ENCODE assay signal across 8 cellular contexts in the genomic region with DNA sequence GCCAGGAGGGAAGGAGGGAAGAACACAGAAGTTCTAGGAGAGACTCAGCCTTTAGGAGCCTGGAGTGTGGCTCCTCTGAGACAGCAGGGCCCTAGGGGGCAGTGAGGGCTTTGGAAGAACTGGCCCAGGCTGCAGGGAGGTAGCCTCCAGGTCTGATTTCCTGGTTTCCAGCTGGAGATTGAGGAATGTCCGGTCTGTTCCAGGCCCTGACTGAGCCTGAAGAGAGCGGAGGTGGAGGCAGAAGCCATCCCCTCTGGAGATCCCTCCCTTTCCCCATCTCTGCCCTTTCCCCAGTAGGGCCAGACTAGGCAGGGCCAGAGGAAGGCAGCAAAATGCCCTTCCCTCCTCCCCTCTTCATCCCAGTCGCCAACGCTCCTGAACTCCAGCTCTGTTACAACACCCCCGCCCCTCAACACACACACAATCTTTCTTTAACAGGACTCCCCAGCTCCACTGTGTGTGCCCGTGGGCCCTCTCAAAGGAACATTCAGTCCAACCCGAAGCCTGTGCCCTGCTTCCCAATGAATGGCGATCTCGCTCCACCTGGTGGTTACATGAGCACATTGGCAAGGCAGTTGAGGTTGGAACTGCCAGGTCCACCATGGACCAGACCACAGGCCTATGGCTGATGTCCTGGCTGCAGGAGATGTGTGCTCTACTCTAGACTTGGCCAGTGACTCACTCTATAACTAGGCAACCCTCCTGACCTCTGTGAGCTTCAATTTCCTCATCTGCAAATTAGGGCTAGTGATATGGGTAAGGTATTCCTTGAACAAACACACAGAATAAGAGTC. TPM values are rescaled to one million over a fixed set of nuclear protein-coding genes. Genes with fewer than 3 reads are reported as not detected.
DNase-seq lines count a peak whose midpoint lies in the region; TF ChIP-seq lines count a peak whose summit lies in the region.

No MANE protein-coding gene starts in this region.

- no peaks in the 10 kb centered on the region for H3K36me3 ChIP-seq in HUES48 (ENCODE audit: control insufficient read depth, insufficient read depth, low read length)
- no peaks in the 10 kb centered on the region for H3K36me3 ChIP-seq in OCI-LY7 (ENCODE audit: insufficient read depth, low read length)

- peak overlapping the region; percentile 75; the same call in 1 of the 2 replicates for H2AFZ ChIP-seq in OCI-LY7 (ENCODE audit: low read length)

- H4K20me1 ChIP-seq in OCI-LY7 (ENCODE audit: insufficient read depth, low read length): no peaks in the 10 kb centered on the region

- no TSS peak for BruUV-seq in OCI-LY7 (replicated peaks; lab: Mats Ljungman, UMichigan)

- H3K4me3 ChIP-seq in HUES48 (ENCODE audit: low read depth, low read length) (no peak overlapping the region; the same call in 1 of the 2 replicates), OCI-LY7 (ENCODE audit: low read depth, low read length, poor library complexity, severe bottlenecking) (no peak overlapping the region), epithelial cell of proximal tubule (ENCODE audit: low read depth, low read length) (no peak overlapping the region)

- H3K27me3 ChIP-seq in HUES48 (ENCODE audit: control insufficient read depth, insufficient read depth, low read length): no peaks in the 10 kb centered on the region

- no peak overlapping the region for H3K4me2 ChIP-seq in OCI-LY7 (ENCODE audit: low read length)

- peak; percentile 78 for DNase-seq in activated gamma-delta T cell treated with Interleukin-2 at 50 U/mL for 16 hours
- DNase-seq in activated gamma-delta T cell (lab: John Stamatoyannopoulos, UW): no peak
- DNase-seq in OCI-LY7 (ENCODE audit: low spot score): peak; percentile 89
- DNase-seq in activated T-cell treated with anti-CD3 and anti-CD28 coated beads for 4 hours: peak; percentile 70
- DNase-seq in epithelial cell of proximal tubule (ENCODE audit: low read depth): peak; percentile 37
- peak; percentile 89 for DNase-seq in mucosa of gallbladder (ENCODE audit: low spot score)
- peak; percentile 53 to 58 for DNase-seq in stimulated activated CD8-positive, alpha-beta memory T cell treated with anti-CD3 and anti-CD28 coated beads, Interleukin-2, amount 100 ng/mL, for 48 hours (ENCODE audit: low read depth in 2 of 2)

- no peak overlapping the region for H3K9ac ChIP-seq in HUES48 (ENCODE audit: low read depth, low read length)

- H3K79me2 ChIP-seq in OCI-LY7 (ENCODE audit: insufficient read depth, low read depth, low read length): no peaks in the 10 kb centered on the region

- POLR2A ChIA-PET in OCI-LY7 (lab: Charles Lee): interaction anchor here (1.2 to 1.4 kb wide), 5 partner anchors 24 to 38 kb away, joined by 3 to 7 read pairs (median 5); a partner anchor contains a TSS

- CTCF ChIA-PET in OCI-LY7 (lab: Charles Lee; ENCODE audit: unreplicated experiment): interaction anchor here (0.8 to 2.0 kb wide), 7 partner anchors 27 to 98 kb away, joined by 3 to 16 read pairs (median 5); a partner anchor contains a TSS

- H3K9me3 ChIP-seq in HUES48 (ENCODE audit: control insufficient read depth, insufficient read depth, low read length) (no peaks in the 10 kb centered on the region), OCI-LY7 (ENCODE audit: low read length) (no peaks in the 10 kb centered on the region)

- peak overlapping the region; percentile 71 for H3K27ac ChIP-seq in HUES48 (ENCODE audit: low read depth, low read length)
- no peak overlapping the region for H3K27ac ChIP-seq in OCI-LY7 (ENCODE audit: low read depth, low read length, poor library complexity, severe bottlenecking)

- intact Hi-C loops in OCI-LY7 (cut with micrococcal nuclease; ENCODE audit: unreplicated experiment): loop anchor here (1.0 kb wide), 3 partner anchors 39 to 97 kb away; a partner anchor contains a TSS

- peak; percentile 96 for TF ChIP-seq CTCF in OCI-LY7 (conservative IDR thresholded peaks at IDR 0.05; ENCODE audit: low read length)
- TF ChIP-seq CTCF in epithelial cell of proximal tubule (conservative IDR thresholded peaks at IDR 0.05; ENCODE audit: low read depth, low read length): peak; percentile 89

- H3K9me2 ChIP-seq in OCI-LY7 (ENCODE audit: insufficient read depth, low read length): no peaks in the 10 kb centered on the region

- H3K4me1 ChIP-seq in HUES48 (ENCODE audit: control insufficient read depth, insufficient read depth, low read length) (peaks cover 6% of the 10 kb centered on the region; the same call in 1 of the 2 replicates), OCI-LY7 (ENCODE audit: insufficient read depth, low read length, poor library complexity, severe bottlenecking) (peaks cover 5% of the 10 kb centered on the region)

RNA-seq across cellular contexts. Expression of a gene that starts 32.0 kb away (rescaled TPM):
- total RNA-seq in OCI-LY7 (2014; rRNA removed; shearing (Covaris generic)): 55.1 and 61.2 TPM in 2 replicates
- total RNA-seq in OCI-LY7 (2022) (94.7 and 101 TPM in 2 replicates), epithelial cell of proximal tubule (262 and 280 TPM in 2 replicates), mucosa of gallbladder (123 TPM)

RNA-seq across cellular contexts. Expression of a gene that starts 36.2 kb away (rescaled TPM):
- 76.1 and 98.7 TPM in 2 replicates for total RNA-seq in OCI-LY7 (2014; rRNA removed; shearing (Covaris generic))
- total RNA-seq in OCI-LY7 (2022): 131 and 132 TPM in 2 replicates
- total RNA-seq in epithelial cell of proximal tubule: 62.9 and 96.6 TPM in 2 replicates
- total RNA-seq in mucosa of gallbladder: 81.1 TPM

RNA-seq across cellular contexts. Expression of a gene that starts 38.7 kb away (rescaled TPM):
- total RNA-seq in OCI-LY7 (2014; rRNA removed; shearing (Covaris generic)): 50.3 and 71.0 TPM in 2 replicates
- total RNA-seq in OCI-LY7 (2022) (55.4 and 60.4 TPM in 2 replicates), epithelial cell of proximal tubule (95.9 and 136 TPM in 2 replicates), mucosa of gallbladder (57.7 TPM)
